Comparison of ENCODE assay signal across 12 cellular contexts in the genomic region with DNA sequence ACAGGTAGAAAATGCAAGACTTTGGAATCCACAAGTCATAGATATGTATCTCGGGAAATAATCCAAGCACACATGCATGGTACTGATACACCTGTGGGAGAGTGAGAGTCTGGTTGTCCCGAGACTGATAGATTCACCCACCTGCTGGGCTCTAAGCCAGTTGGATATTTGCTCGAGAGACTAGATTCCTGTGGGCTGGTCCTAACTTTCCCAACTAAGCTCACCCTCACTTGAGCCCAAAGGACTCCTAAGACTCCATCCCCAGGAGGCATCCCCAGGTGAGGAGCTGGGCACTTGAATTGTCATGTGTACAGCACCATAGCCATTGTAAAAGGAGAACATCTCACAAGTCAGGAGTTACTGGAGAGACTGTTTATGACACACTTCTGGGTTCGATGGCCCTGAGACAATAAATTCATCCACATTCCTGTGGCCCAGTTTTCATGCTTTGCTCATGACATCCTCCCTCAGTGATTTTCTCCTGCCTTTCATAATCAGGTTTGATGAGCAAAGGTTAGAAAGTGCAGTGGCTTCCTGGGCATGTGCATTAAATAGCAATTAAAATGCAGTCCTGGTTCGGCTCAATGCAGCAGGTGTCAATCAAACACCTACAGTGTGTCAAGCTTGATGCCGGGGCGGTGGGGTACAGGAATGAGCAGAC. TPM values are rescaled to one million over a fixed set of nuclear protein-coding genes. Genes with fewer than 3 reads are reported as not detected.
DNase-seq lines count a peak whose midpoint lies in the region; ATAC-seq, FAIRE-seq and TF ChIP-seq lines count a peak whose summit lies in the region.
"Had no signal": no experiment of that assay in that cellular context is flagged by ENCODE, and none has a peak within 500 bp of the region (broad histone marks: within the 10 kb centered on the region; RNA-seq: fewer than 3 reads in every experiment).

No MANE protein-coding gene starts in this region.

- H4K20me1 ChIP-seq in HCT116 (ENCODE audit: insufficient read depth), result no peaks in the 10 kb centered on the region

- CTCF ChIA-PET in HCT116 (lab: Charles Lee), result no interaction called here

- FAIRE-seq in kidney (lab: Jason Lieb, UNC) (no peak), urothelium cell line (lab: Jason Lieb, UNC) (peak; percentile 9)

- DNase-seq in HCT116 (ENCODE audit: low read depth, low spot score), result no peak
- peak; percentile 46 for DNase-seq in astrocyte of the hippocampus (ENCODE audit: low read depth, low spot score)
- DNase-seq in kidney, result no peak
- peak; percentile 47 for DNase-seq in urothelium cell line (ENCODE audit: low spot score)
- DNase-seq in amygdala (lab: John Stamatoyannopoulos, UW), result no peak
- no peak for DNase-seq in DMS53 (lab: John Stamatoyannopoulos, UW)
- DNase-seq in SIG-M5 treated with dmso at 0.1 percent for 504 hours (lab: John Stamatoyannopoulos, UW; ENCODE audit: unreplicated experiment), result no peak
- DNase-seq: cortex of kidney, DMS79, glutamatergic neuron, OCI-M1 had no signal

- no TSS peak for BruUV-seq in HCT116 (replicated peaks; lab: Mats Ljungman, UMichigan)

- H3K4me1 ChIP-seq in HCT116 (ENCODE audit: control insufficient read depth in 1 of 2, insufficient read depth in 2 of 2, low read length in 2 of 2) (peaks cover 7 to 13% of the 10 kb centered on the region in 2 experiments; a peak in 3 of 4 replicates), kidney (ENCODE audit: control insufficient read depth in 1 of 2, insufficient read depth in 1 of 2, low read depth in 1 of 2, low read length in 2 of 2) (peaks cover 8 to 29% of the 10 kb centered on the region in 2 donors)

- H3K9ac ChIP-seq in HCT116 (ENCODE audit: low read length) (no peak overlapping the region), kidney (ENCODE audit: low read length in 2 of 2) (no peak overlapping the region)

- H2AFZ ChIP-seq in HCT116 (ENCODE audit: low read depth, low read length, poor library complexity, severe bottlenecking), result no peak overlapping the region

- RAD21 ChIA-PET in HCT116 (lab: Charles Lee; ENCODE audit: low non-redundant PET in 1 of 2, low total read pairs in 2 of 2, uncharacterized antibody in 2 of 2, unreplicated experiment in 2 of 2), result no interaction called here

- POLR2A ChIA-PET in HCT116 (lab: Charles Lee), result no interaction called here

- no peak for TF ChIP-seq RAD21 in HCT116 (IDR thresholded peaks at IDR 0.05; ENCODE audit: low read depth)

- no peaks in the 10 kb centered on the region for H3K9me2 ChIP-seq in HCT116 (ENCODE audit: insufficient read depth)

- no peak for TF ChIP-seq CTCF in HCT116 (IDR thresholded peaks at IDR 0.05 in 2 of 3, conservative IDR thresholded peaks at IDR 0.05 in 1 of 3; ENCODE audit: borderline replicate concordance in 1 of 3, insufficient read depth in 1 of 3, low read depth in 2 of 3, low read length in 2 of 3)
- TF ChIP-seq CTCF in kidney (IDR thresholded peaks at IDR 0.05; ENCODE audit: borderline replicate concordance, extremely low read depth, insufficient read depth), result no peak

- H3K36me3 ChIP-seq in HCT116 (ENCODE audit: control insufficient read depth in 1 of 2, insufficient read depth in 2 of 2, low read length in 2 of 2) (no peaks in the 10 kb centered on the region), kidney (ENCODE audit: control insufficient read depth in 1 of 2, insufficient read depth in 2 of 2, low read length in 2 of 2) (no peaks in the 10 kb centered on the region)

- H3K27me3 ChIP-seq in HCT116 (ENCODE audit: insufficient read depth, low read length), result no peaks in the 10 kb centered on the region

- H3K4me3 ChIP-seq in HCT116 (replicated peaks in 1 of 2; ENCODE audit: low read depth in 1 of 2, low read length in 2 of 2), result no peak overlapping the region
- H3K4me3 ChIP-seq in kidney (ENCODE audit: low read length in 2 of 2), result no peak overlapping the region

- intact Hi-C loops in HCT116 (cut with micrococcal nuclease), result no loop called here
- intact Hi-C loops in kidney (cut with DNase I), result no loop called here

- TF ChIP-seq POLR2A in HCT116 (IDR thresholded peaks at IDR 0.05; ENCODE audit: borderline replicate concordance, extremely low read depth, insufficient read depth, insufficient read length), result no peak

- peak; percentile 57 for ATAC-seq in HCT116
- ATAC-seq: activated naive CD4-positive, alpha-beta T cell treated with anti-CD3 and anti-CD28 coated beads, Interleukin-2, amount 50 U/mL, for 72 hours had no signal

- H3K79me2 ChIP-seq in HCT116 (ENCODE audit: insufficient read depth, low read length), result no peaks in the 10 kb centered on the region

- H3K27ac ChIP-seq in HCT116 (ENCODE audit: low read depth, low read length) (no peak overlapping the region), kidney (ENCODE audit: low read depth in 2 of 2, low read length in 2 of 2) (peak overlapping the region; percentile 8 to 38)

- 0 out of 2 replicates have a peak overlapping the region, but pooled peaks have one; percentile 8 for H3K4me2 ChIP-seq in HCT116 (ENCODE audit: low read length)

- H3K9me3 ChIP-seq in HCT116 (ENCODE audit: control insufficient read depth in 1 of 2, insufficient read depth in 1 of 2, low read depth in 1 of 2, low read length in 2 of 2) (no peaks in the 10 kb centered on the region), kidney (ENCODE audit: control insufficient read depth in 1 of 2, low read length in 2 of 2) (peaks cover 0 to 4% of the 10 kb centered on the region in 2 donors)

TF ChIP-seq in HCT116, 20 proteins besides CTCF, POLR2A, EP300 and RAD21:
- TF ChIP-seq JUND (IDR thresholded peaks at IDR 0.05), result peak; percentile 16; the same call in 1 of the 2 replicates
- TF ChIP-seq SP1 (IDR thresholded peaks at IDR 0.05; ENCODE audit: low read depth), result no peak
TF ChIP-seq in HCT116: peak in this region for 1.

RNA-seq across cellular contexts. Expression of a gene that starts 18.1 kb away (rescaled TPM):
- 6.8 TPM for total RNA-seq in HCT116 (2021; ENCODE audit: unreplicated experiment)
- polyA plus RNA-seq in HCT116 (2012), result 4.1 and 5.9 TPM in 2 replicates
- total RNA-seq in kidney, result 19.0 TPM
- polyA plus RNA-seq in kidney (ENCODE audit: insufficient read depth, low read depth, low replicate concordance), result 19.6 TPM

Comparison
In these comparisons a context has a peak if more than half of its experiments do, and no peak if none do; other contexts are left out.
1. DNase-seq: peak in astrocyte of the hippocampus (single experiment) and urothelium cell line (single experiment); none in HCT116 (single experiment), kidney (single experiment), amygdala (0 of 56), DMS53 (single experiment) and SIG-M5 treated with dmso at 0.1 percent for 504 hours (single experiment).